Comparison of ENCODE assay signal across 19 cellular contexts in the genomic region with DNA sequence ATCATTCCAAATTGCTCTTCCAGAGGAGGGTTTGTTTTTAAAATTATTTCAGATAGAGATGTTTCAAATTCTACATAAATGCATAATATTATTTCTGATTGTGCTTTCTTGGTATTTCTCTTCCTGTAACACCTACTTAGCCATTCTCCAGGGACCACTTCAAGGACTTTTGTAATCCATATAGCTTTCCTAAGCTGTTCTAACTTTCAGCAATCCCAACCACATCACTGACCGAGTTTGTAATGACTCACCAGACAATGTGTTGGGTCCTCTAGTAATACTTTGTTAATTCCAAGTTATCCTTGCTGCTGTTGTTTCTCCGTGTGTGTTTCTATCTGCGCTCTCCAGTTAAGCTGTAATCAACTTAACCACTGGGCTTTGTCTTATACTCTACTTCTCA.
A peak's percentile ranks its signal among the peaks of the same experiment; 100 is the strongest.
DNase-seq lines count a peak whose midpoint lies in the region; ATAC-seq and TF ChIP-seq lines count a peak whose summit lies in the region.
"Had no signal": no experiment of that assay in that cellular context is flagged by ENCODE, and none has a peak within 500 bp of the region (broad histone marks: within the 10 kb centered on the region; RNA-seq: fewer than 3 reads in every experiment).

No MANE protein-coding gene starts in this region.

- H3K36me3 ChIP-seq in A673 (ENCODE audit: insufficient read depth, low read length, poor library complexity, severe bottlenecking) (no peaks in the 10 kb centered on the region), lung (ENCODE audit: control insufficient read depth in 2 of 2, insufficient read depth in 2 of 2, low read length in 2 of 2) (no peaks in the 10 kb centered on the region), H7 (replicated peaks; ENCODE audit: control insufficient read depth, insufficient read depth, low read length) (no peaks in the 10 kb centered on the region)
- H3K36me3 ChIP-seq: cardiac muscle cell, thyroid gland had no signal

- H3K4me1 ChIP-seq in A673 (ENCODE audit: insufficient read depth, low read length, poor library complexity, severe bottlenecking) (no peaks in the 10 kb centered on the region), lung (ENCODE audit: control insufficient read depth in 2 of 2, insufficient read depth in 2 of 2, low read length in 2 of 2) (peaks cover 0 to 2% of the 10 kb centered on the region in 2 donors)
- H3K4me1 ChIP-seq: thyroid gland had no signal

- no TSS peak for BruUV-seq in A673 (replicated peaks; lab: Mats Ljungman, UMichigan)

- H3K4me3 ChIP-seq in A673 (ENCODE audit: low read depth, low read length, poor library complexity, severe bottlenecking), result no peak overlapping the region
- no peak overlapping the region for H3K4me3 ChIP-seq in choroid plexus epithelial cell (ENCODE audit: low read depth, low read length)
- no peak overlapping the region for H3K4me3 ChIP-seq in lung
- no peak overlapping the region for H3K4me3 ChIP-seq in H7 (ENCODE audit: insufficient read depth, low read depth, low read length)
- H3K4me3 ChIP-seq: cardiac muscle cell, thyroid gland had no signal

- TF ChIP-seq CTCF in A673 (conservative IDR thresholded peaks at IDR 0.05; ENCODE audit: low read depth, low read length), result no peak
- TF ChIP-seq CTCF in choroid plexus epithelial cell (conservative IDR thresholded peaks at IDR 0.05; ENCODE audit: low read depth, low read length), result no peak
- TF ChIP-seq CTCF in lung (IDR thresholded peaks at IDR 0.05; ENCODE audit: control extremely low read depth, extremely low read depth), result no peak

- ATAC-seq in lung (ENCODE audit: insufficient read depth, low FRiP score) (peak; percentile 41), GM19324 (IDR thresholded peaks at IDR 0.05; ENCODE audit: low FRiP score, unreplicated experiment) (no peak), HG03175 (IDR thresholded peaks at IDR 0.05; ENCODE audit: unreplicated experiment) (no peak), GM21528 (IDR thresholded peaks at IDR 0.05; ENCODE audit: low FRiP score, unreplicated experiment) (no peak)

- DNase-seq in A673 (ENCODE audit: low spot score), result peak; percentile 16
- DNase-seq in LHCN-M2 (ENCODE audit: low read depth), result peak; percentile 63
- DNase-seq in choroid plexus epithelial cell (ENCODE audit: low read depth), result peak; percentile 63
- DNase-seq in lung (ENCODE audit: low spot score), result no peak
- DNase-seq in H7, result no peak
- DNase-seq: activated CD4-positive, alpha-beta T cell treated with anti-CD3 and anti-CD28 coated beads, Interleukin-2, amount 50 U/mL, for 48 hours; activated naive CD4-positive, alpha-beta T cell treated with anti-CD3 and anti-CD28 coated beads, Interleukin-2, amount 50 U/mL, for 16 hours; activated T-cell treated with anti-CD3 and anti-CD28 coated beads, Interleukin-2, amount 50 U/mL, for 24 hours; islet precursor cell; KG1; NCI-H1092 treated with DMSO at 0.1 percent for 48 hours; NCI-H526; Right ventricle myocardium superior; stimulated activated CD4-positive, alpha-beta T cell treated with anti-CD3 and anti-CD28 coated beads, Interleukin-12 subunit alpha, Interleukin-12 subunit beta, amount 100 ng/mL, for 4 hours; thyroid gland had no signal

- H3K27ac ChIP-seq in A673 (ENCODE audit: low read depth, low read length, poor library complexity, severe bottlenecking), result no peak overlapping the region
- no peak overlapping the region for H3K27ac ChIP-seq in lung (ENCODE audit: low read depth in 1 of 2, low read length in 1 of 2)
- H3K27ac ChIP-seq: cardiac muscle cell, thyroid gland had no signal

- H3K27me3 ChIP-seq in A673 (replicated peaks; ENCODE audit: insufficient read depth, low read depth, low read length, poor library complexity) (peaks cover 15% of the 10 kb centered on the region), lung (ENCODE audit: control insufficient read depth, insufficient read depth) (no peaks in the 10 kb centered on the region), H7 (ENCODE audit: control insufficient read depth, insufficient read depth, low read length) (no peaks in the 10 kb centered on the region)
- H3K27me3 ChIP-seq: cardiac muscle cell, thyroid gland had no signal

- 71 to 82% methylated on average over 3 of the region's 3 CpGs for WGBS in lung, 2 donors

- CTCF ChIA-PET in A673 (lab: Charles Lee), result no interaction called here

- POLR2A ChIA-PET in A673 (lab: Charles Lee; ENCODE audit: low non-redundant PET), result no interaction called here

- no peaks in the 10 kb centered on the region for H3K9me3 ChIP-seq in A673 (ENCODE audit: low read depth, low read length, poor library complexity, severe bottlenecking)
- H3K9me3 ChIP-seq in lung (ENCODE audit: control insufficient read depth in 2 of 2, insufficient read depth in 1 of 2, low read length in 1 of 2), result peaks cover 0 to 3% of the 10 kb centered on the region in 2 donors
- H3K9me3 ChIP-seq: thyroid gland had no signal

- intact Hi-C loops in A673 (cut with micrococcal nuclease; ENCODE audit: unreplicated experiment), result no loop called here

Comparison
In these comparisons a context has a peak if more than half of its experiments do, and no peak if none do; other contexts are left out.
1. DNase-seq: peak in A673 (single experiment), LHCN-M2 (single experiment) and choroid plexus epithelial cell (single experiment); none in lung (single experiment) and H7 (single experiment).